In genomic region chr15:36831915-36832310, GRCh38 we compare ENCODE assay signal across 9 cellular contexts.
A peak's percentile ranks its signal among the peaks of the same experiment; 100 is the strongest.
DNase-seq lines count a peak whose midpoint lies in the region; ATAC-seq and TF ChIP-seq lines count a peak whose summit lies in the region.
"Had no signal": no experiment of that assay in that cellular context is flagged by ENCODE, and none has a peak within 500 bp of the region (broad histone marks: within the 10 kb centered on the region; RNA-seq: fewer than 3 reads in every experiment).

No MANE protein-coding gene starts in this region.

- H3K9me3 ChIP-seq in right atrium auricular region: no peaks in the 10 kb centered on the region

- H3K4me1 ChIP-seq in right atrium auricular region: no peaks in the 10 kb centered on the region

- DNase-seq in astrocyte of the cerebellum (ENCODE audit: low read depth): peak; percentile 16
- no peak for DNase-seq in stimulated activated naive CD8-positive, alpha-beta T cell treated with anti-CD3 and anti-CD28 coated beads, Interleukin-15, amount 100 ng/mL, for 72 hours
- no peak for DNase-seq in HuH-7 (ENCODE audit: low spot score)
- no peak for DNase-seq in right atrium auricular region (ENCODE audit: low spot score)

- TF ChIP-seq CTCF in astrocyte of the cerebellum (IDR thresholded peaks at IDR 0.05; ENCODE audit: low read depth, low read length, missing control alignments) (no peak), right atrium auricular region (IDR thresholded peaks at IDR 0.05) (no peak)

- in situ Hi-C loops in astrocyte of the cerebellum (cut with HindIII; ENCODE audit: low sequenced_read_pairs): no loop called here

- TF ChIP-seq POLR2A in GM18505 (IDR thresholded peaks at IDR 0.05; ENCODE audit: borderline replicate concordance, extremely low read depth, insufficient read depth, insufficient read length): no peak

- no peaks in the 10 kb centered on the region for H3K36me3 ChIP-seq in right atrium auricular region

- H3K27ac ChIP-seq in right atrium auricular region: no peak overlapping the region

- no peak overlapping the region for H3K4me3 Mint-ChIP-seq in stimulated activated naive CD8-positive, alpha-beta T cell treated with anti-CD3 and anti-CD28 coated beads, Interleukin-15, amount 100 ng/mL, for 72 hours
- H3K4me3 Mint-ChIP-seq: GM23338 had no signal

- no peak overlapping the region for H3K27ac Mint-ChIP-seq in stimulated activated naive CD8-positive, alpha-beta T cell treated with anti-CD3 and anti-CD28 coated beads, Interleukin-15, amount 100 ng/mL, for 72 hours
- H3K27ac Mint-ChIP-seq: GM23338 had no signal

- ATAC-seq in GM18505 (IDR thresholded peaks at IDR 0.05; ENCODE audit: unreplicated experiment) (peak; percentile 26), GM21423 (IDR thresholded peaks at IDR 0.05; ENCODE audit: unreplicated experiment) (peak; percentile 27), HG03442 (IDR thresholded peaks at IDR 0.05; ENCODE audit: unreplicated experiment) (peak; percentile 16), HG03565 (IDR thresholded peaks at IDR 0.05; ENCODE audit: unreplicated experiment) (no peak)
- ATAC-seq in stimulated activated naive CD8-positive, alpha-beta T cell treated with anti-CD3 and anti-CD28 coated beads, Interleukin-15, amount 100 ng/mL, for 72 hours: no peak
- ATAC-seq: GM23338 had no signal

- H3K9me3 Mint-ChIP-seq in stimulated activated naive CD8-positive, alpha-beta T cell treated with anti-CD3 and anti-CD28 coated beads, Interleukin-15, amount 100 ng/mL, for 72 hours: no peaks in the 10 kb centered on the region
- H3K9me3 Mint-ChIP-seq: GM23338 had no signal

- H3K4me3 ChIP-seq in astrocyte of the cerebellum (ENCODE audit: low read depth, low read length) (no peak overlapping the region), right atrium auricular region (no peak overlapping the region)
- H3K4me3 ChIP-seq: GM23338 had no signal

- no peaks in the 10 kb centered on the region for H3K4me1 Mint-ChIP-seq in stimulated activated naive CD8-positive, alpha-beta T cell treated with anti-CD3 and anti-CD28 coated beads, Interleukin-15, amount 100 ng/mL, for 72 hours

- peaks cover 0 to 3% of the 10 kb centered on the region in 2 donors for H3K27me3 ChIP-seq in right atrium auricular region

- peaks cover 8% of the 10 kb centered on the region for H3K27me3 Mint-ChIP-seq in stimulated activated naive CD8-positive, alpha-beta T cell treated with anti-CD3 and anti-CD28 coated beads, Interleukin-15, amount 100 ng/mL, for 72 hours

Comparison
In these comparisons a context has a peak if more than half of its experiments do, and no peak if none do; other contexts are left out.
1. ATAC-seq: peak in GM18505 (single experiment), GM21423 (single experiment) and HG03442 (single experiment); none in stimulated activated naive CD8-positive, alpha-beta T cell treated with anti-CD3 and anti-CD28 coated beads, Interleukin-15, amount 100 ng/mL, for 72 hours (single experiment) and HG03565 (single experiment).